In the genomic region with DNA sequence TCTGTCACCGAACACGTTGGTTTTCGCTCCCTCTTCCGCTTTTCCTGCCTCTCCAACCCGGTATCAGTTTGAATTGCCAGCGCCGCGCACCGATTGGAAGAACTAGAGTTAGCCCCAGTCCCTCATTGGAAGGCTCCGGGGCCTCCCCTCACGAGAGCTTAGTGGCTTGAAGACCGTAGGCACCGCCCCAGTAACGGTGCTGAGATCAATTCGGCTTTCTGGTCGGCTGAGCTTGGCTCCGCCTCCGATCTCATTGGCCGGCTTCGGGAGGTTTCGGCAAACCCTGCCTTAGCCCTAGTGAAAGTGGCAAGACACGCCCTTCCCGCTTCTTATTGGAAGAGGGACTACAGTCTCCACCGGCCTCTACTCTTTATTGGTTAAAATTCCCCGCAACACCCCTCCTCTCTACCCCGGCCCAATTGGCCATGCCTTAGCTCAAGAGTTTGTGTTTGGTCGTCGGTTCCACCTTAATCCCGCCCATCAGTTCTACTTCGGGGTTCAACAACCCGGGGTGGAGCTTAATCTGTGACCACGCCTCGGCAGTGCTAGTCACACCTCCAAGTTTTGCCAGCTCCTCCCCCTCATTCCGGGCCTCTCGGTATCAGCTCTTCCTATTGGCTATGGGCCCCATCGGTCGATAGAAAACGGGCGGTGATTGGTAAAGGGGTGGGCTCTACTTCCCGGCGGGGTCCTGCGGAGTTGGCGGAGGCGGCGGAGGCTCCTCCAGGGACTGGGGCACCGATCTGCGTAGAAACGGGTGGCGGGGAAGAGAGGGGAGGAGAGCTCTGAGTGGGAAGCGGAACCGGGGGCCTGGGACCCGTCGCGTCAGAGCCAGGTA, we compare ENCODE assay signal across 8 cellular contexts. TPM values are rescaled to one million over a fixed set of nuclear protein-coding genes. Genes with fewer than 3 reads are reported as not detected.
A peak's percentile ranks its signal among the peaks of the same experiment; 100 is the strongest.
DNase-seq lines count a peak whose midpoint lies in the region; ATAC-seq lines count a peak whose summit lies in the region.
"Not testable (repeated sequence)": the region's sequence is repeated elsewhere in the genome, so short reads cannot be mapped to it uniquely, and the experiment has no call there.

A gene (minus strand): TSS at position 51 of the 838 bp plus-strand sequence. CDS start 851 bp downstream, outside the sequence.
A gene (plus strand): TSS at position 686 of the 838 bp plus-strand sequence. CDS start 2,472 bp downstream, outside the sequence.

- H3K9me3 ChIP-seq in effector memory CD4-positive, alpha-beta T cell (ENCODE audit: control insufficient read depth, low read length): not testable (repeated sequence)

- H3K36me3 ChIP-seq in effector memory CD4-positive, alpha-beta T cell (ENCODE audit: control insufficient read depth, insufficient read depth, low read length): not testable (repeated sequence)

- H3K4me3 ChIP-seq in effector memory CD4-positive, alpha-beta T cell (ENCODE audit: insufficient read depth, low read depth, low read length, poor library complexity, severe bottlenecking): not testable (repeated sequence)

- H3K4me1 ChIP-seq in effector memory CD4-positive, alpha-beta T cell (ENCODE audit: control insufficient read depth, insufficient read depth, low read length, poor library complexity, severe bottlenecking): not testable (repeated sequence)

- peak; percentile 77 for ATAC-seq in GM21390 (IDR thresholded peaks at IDR 0.05; ENCODE audit: unreplicated experiment)

- H3K27me3 ChIP-seq in effector memory CD4-positive, alpha-beta T cell (replicated peaks; ENCODE audit: control insufficient read depth, insufficient read depth, low read length, poor library complexity, severe bottlenecking): not testable (repeated sequence)

- DNase-seq in CMK (ENCODE audit: low read depth) (peak; percentile 89), HT-29 (ENCODE audit: low spot score) (peak; percentile 72), NOMO-1 (lab: John Stamatoyannopoulos, UW; ENCODE audit: unreplicated experiment in 2 of 2) (peak; percentile 98), medulla oblongata (ENCODE audit: extremely low spot score) (peak; percentile 99)
- peak; percentile 92 for DNase-seq in activated CD8-positive, alpha-beta memory T cell treated with anti-CD3 and anti-CD28 coated beads for 24 hours
- DNase-seq in effector memory CD4-positive, alpha-beta T cell: peak; percentile 89 to 93 (median 91)
- peak; percentile 69 for DNase-seq in stimulated activated CD8-positive, alpha-beta memory T cell treated with anti-CD3 and anti-CD28 coated beads, Interleukin-12 subunit alpha, Interleukin-12 subunit beta, amount 100 ng/mL, for 24 hours (ENCODE audit: extremely low read depth)

- not testable (repeated sequence) for H3K27ac ChIP-seq in effector memory CD4-positive, alpha-beta T cell (ENCODE audit: insufficient read depth, low read length, poor library complexity, severe bottlenecking)

RNA-seq across cellular contexts. Expression of the first gene that starts in this region (rescaled TPM):
- total RNA-seq in HT-29 (2014; rRNA removed; shearing (Covaris generic)): 1.0 and 1.7 TPM in 2 replicates

RNA-seq across cellular contexts. Expression of the second gene that starts in this region (rescaled TPM):
- total RNA-seq in HT-29 (2014; rRNA removed; shearing (Covaris generic)): 2.3 and 4.7 TPM in 2 replicates
